ENCODE assay signal across 15 cellular contexts in genomic region chr1:12760256-12760795, GRCh38. TPM values are rescaled to one million over a fixed set of nuclear protein-coding genes. Genes with fewer than 3 reads are reported as not detected.
DNase-seq lines count a peak whose midpoint lies in the region; TF ChIP-seq lines count a peak whose summit lies in the region.
"Had no signal": no experiment of that assay in that cellular context is flagged by ENCODE, and none has a peak within 500 bp of the region (broad histone marks: within the 10 kb centered on the region; RNA-seq: fewer than 3 reads in every experiment).

No MANE protein-coding gene starts in this region.

- H2AFZ ChIP-seq in SK-N-SH (ENCODE audit: low read depth), result no peak overlapping the region

- no peak overlapping the region for H3K4me2 ChIP-seq in SK-N-SH
- no peak overlapping the region for H3K4me2 ChIP-seq in mesendoderm (ENCODE audit: low read length)

- H3K79me2 ChIP-seq in SK-N-SH (ENCODE audit: insufficient read depth) (no peaks in the 10 kb centered on the region), mesendoderm (ENCODE audit: control insufficient read depth, insufficient read depth, low read length) (no peaks in the 10 kb centered on the region)

- no peak for DNase-seq in GM12864 (ENCODE audit: low read depth)
- peak; percentile 25 for DNase-seq in HuH-7.5 (ENCODE audit: low spot score)
- peak; percentile 23 for DNase-seq in SK-N-SH
- DNase-seq in mesendoderm, result peak; percentile 42
- no peak for DNase-seq in NCI-H2029 treated with DMSO at 0.1 percent for 48 hours (lab: John Stamatoyannopoulos, UW)
- DNase-seq in T1000 (lab: John Stamatoyannopoulos, UW), result no peak
- DNase-seq in D341Med (ENCODE audit: low spot score), result no peak
- DNase-seq: activated CD4-positive, alpha-beta T cell treated with anti-CD3 and anti-CD28 coated beads, Interleukin-2, amount 10 ng/mL, durations not matched to agents 7 days and 5 days; activated T-cell treated with anti-CD3 and anti-CD28 coated beads, Interleukin-2, amount 50 U/mL, for 48 hours; amniotic stem cell; CD4-positive, alpha-beta T cell; NCI-H1105; NCI-H446 treated with DMSO at 0.1 percent for 48 hours; stimulated activated CD4-positive, alpha-beta T cell treated with anti-CD3 and anti-CD28 coated beads, Interleukin-4, amount 100 ng/mL, for 4 hours had no signal

- H2BK120ac ChIP-seq in mesendoderm (ENCODE audit: low read depth, low read length), result no peak overlapping the region

- peak; percentile 70 for TF ChIP-seq CTCF in GM12864 (IDR thresholded peaks at IDR 0.05; ENCODE audit: low read depth, low read length, missing control alignments)
- peak; percentile 37; the same call in 1 of the 2 replicates for TF ChIP-seq CTCF in SK-N-SH (IDR thresholded peaks at IDR 0.05)

- no peak overlapping the region for H4K8ac ChIP-seq in mesendoderm (ENCODE audit: low read depth, low read length)

- H3K4me3 ChIP-seq in GM12864 (ENCODE audit: low read depth, low read length), result no peak overlapping the region
- H3K4me3 ChIP-seq in SK-N-SH (ENCODE audit: low read depth in 2 of 2, low read length in 1 of 2), result no peak overlapping the region
- no peak overlapping the region for H3K4me3 ChIP-seq in mesendoderm (ENCODE audit: low read length)

- no peaks in the 10 kb centered on the region for H3K9me3 ChIP-seq in SK-N-SH

- H3K9ac ChIP-seq in SK-N-SH (no peak overlapping the region), mesendoderm (ENCODE audit: low read length) (no peak overlapping the region)

- no peak overlapping the region for H3K56ac ChIP-seq in mesendoderm (ENCODE audit: low read length)

- H3K23ac ChIP-seq in mesendoderm (ENCODE audit: low read length), result no peak overlapping the region

- TF ChIP-seq RAD21 in SK-N-SH (IDR thresholded peaks at IDR 0.05; ENCODE audit: low read length), result no peak

- TF ChIP-seq EP300 in SK-N-SH (IDR thresholded peaks at IDR 0.05; ENCODE audit: borderline replicate concordance in 1 of 2, low read depth in 1 of 2, low read length in 1 of 2), result no peak

- H2BK5ac ChIP-seq in mesendoderm (ENCODE audit: low read length), result no peak overlapping the region

- H4K5ac ChIP-seq in mesendoderm (ENCODE audit: low read length), result no peak overlapping the region

- H3K4me1 ChIP-seq in SK-N-SH (ENCODE audit: control insufficient read depth in 1 of 2, insufficient read depth in 2 of 2, low read depth in 1 of 2, low read length in 1 of 2), result no peaks in the 10 kb centered on the region
- H3K4me1 ChIP-seq in mesendoderm (ENCODE audit: control insufficient read depth, low read depth, low read length), result no peaks in the 10 kb centered on the region

- H2AK5ac ChIP-seq in mesendoderm (ENCODE audit: low read length), result no peak overlapping the region

- no peaks in the 10 kb centered on the region for H4K20me1 ChIP-seq in SK-N-SH (ENCODE audit: insufficient read depth)

- H3K27ac ChIP-seq in SK-N-SH (ENCODE audit: low read depth in 2 of 2, low read length in 1 of 2) (no peak overlapping the region), mesendoderm (ENCODE audit: low read depth, low read length) (no peak overlapping the region)

- WGBS in SK-N-SH (ENCODE audit: low lambda C conversion rate), result 8% methylated on average over 6 of the region's 7 CpGs
- no CpG with 5 or more reads among the region's 7 CpGs for WGBS in mesendoderm (ENCODE audit: extremely low coverage, insufficient coverage, low lambda C conversion rate)

- no peak overlapping the region for H3K4ac ChIP-seq in mesendoderm (ENCODE audit: low read depth, low read length)

- POLR2A ChIA-PET in SK-N-SH (lab: Yijun Ruan, JAX), result no interaction called here

- H3K36me3 ChIP-seq in SK-N-SH (replicated peaks in 1 of 2; ENCODE audit: control insufficient read depth in 1 of 2, insufficient read depth in 2 of 2, low read length in 1 of 2) (no peaks in the 10 kb centered on the region), mesendoderm (ENCODE audit: control insufficient read depth, insufficient read depth, low read length) (no peaks in the 10 kb centered on the region)

- no peaks in the 10 kb centered on the region for H3K27me3 ChIP-seq in SK-N-SH (ENCODE audit: insufficient read depth)
- no peaks in the 10 kb centered on the region for H3K27me3 ChIP-seq in mesendoderm (ENCODE audit: insufficient read depth, low read length, poor library complexity)

- no peaks in the 10 kb centered on the region for H3K9me2 ChIP-seq in SK-N-SH

- CTCF ChIA-PET in SK-N-SH (lab: Yijun Ruan, JAX), result interaction anchor here (1.2 kb wide), 1 partner anchor 11 kb away, joined by 5 read pairs; no protein-coding TSS in a partner anchor

- H3F3A ChIP-seq in SK-N-SH (replicated peaks; ENCODE audit: insufficient read depth), result no peaks in the 10 kb centered on the region

- H3K79me1 ChIP-seq in mesendoderm (ENCODE audit: low read length), result no peaks in the 10 kb centered on the region

- H3K18ac ChIP-seq in mesendoderm (ENCODE audit: low read length), result no peak overlapping the region

- no peak overlapping the region for H2BK15ac ChIP-seq in mesendoderm (replicated peaks; ENCODE audit: low read depth)

TF ChIP-seq in SK-N-SH, 30 proteins besides CTCF, POLR2A, EP300 and RAD21 (continues in another document):
- TF ChIP-seq IRF3 (IDR thresholded peaks at IDR 0.05; ENCODE audit: low read depth, low read length) (no peak), PBX3 (IDR thresholded peaks at IDR 0.05) (no peak), YY1 (IDR thresholded peaks at IDR 0.05; ENCODE audit: low read depth) (no peak), ELF1 (IDR thresholded peaks at IDR 0.05) (no peak), ZBTB33 (IDR thresholded peaks at IDR 0.05; ENCODE audit: borderline replicate concordance, low read depth) (no peak), FOXM1 (IDR thresholded peaks at IDR 0.05; ENCODE audit: low read depth) (no peak), JUND (IDR thresholded peaks at IDR 0.05) (no peak), CHD2 (IDR thresholded peaks at IDR 0.05; ENCODE audit: low read length, partially characterized antibody) (no peak), EZH2phosphoT487 (IDR thresholded peaks at IDR 0.05; ENCODE audit: borderline replicate concordance, low read depth) (no peak), GABPA (IDR thresholded peaks at IDR 0.05; ENCODE audit: low read depth) (no peak)

RNA-seq across cellular contexts. Expression of gene PRAMEF12, which starts 13.2 kb away (rescaled TPM):
- not detected in 2 replicates for polyA plus RNA-seq in SK-N-SH (2012; rRNA removed)
- not detected in 2 replicates for polyA plus RNA-seq in SK-N-SH (2012; cell fraction: cytosol; rRNA removed)
- 0.04 TPM in 1 of 2 replicates, not detected in the other for polyA plus RNA-seq in SK-N-SH (2012; cell fraction: nucleus; rRNA removed)
- not detected for polyA plus RNA-seq in mesendoderm (2013, experiment 1 of 2)
- polyA plus RNA-seq in mesendoderm (2013, experiment 2 of 2), result not detected
- polyA plus RNA-seq: urinary bladder had no signal

RNA-seq across cellular contexts. Expression of gene CFAP107, which starts 14.3 kb away (rescaled TPM):
- not detected in 2 replicates for polyA plus RNA-seq in SK-N-SH (2012; rRNA removed)
- polyA plus RNA-seq in SK-N-SH (2012; cell fraction: cytosol; rRNA removed), result not detected in 2 replicates
- not detected in 2 replicates for polyA plus RNA-seq in SK-N-SH (2012; cell fraction: nucleus; rRNA removed)
- polyA plus RNA-seq in mesendoderm (2013, experiment 1 of 2), result 0.01 TPM
- polyA plus RNA-seq in mesendoderm (2013, experiment 2 of 2), result 0.21 TPM
- polyA plus RNA-seq: urinary bladder had no signal

RNA-seq across cellular contexts. Expression of gene PRAMEF1, which starts 30.9 kb away (rescaled TPM):
- not detected in 2 replicates for polyA plus RNA-seq in SK-N-SH (2012; rRNA removed)
- polyA plus RNA-seq in SK-N-SH (2012; cell fraction: cytosol; rRNA removed), result not detected in 2 replicates
- not detected in 2 replicates for polyA plus RNA-seq in SK-N-SH (2012; cell fraction: nucleus; rRNA removed)
- polyA plus RNA-seq in mesendoderm (2013, experiment 1 of 2), result not detected
- not detected for polyA plus RNA-seq in mesendoderm (2013, experiment 2 of 2)
- polyA plus RNA-seq: urinary bladder had no signal

RNA-seq across cellular contexts. Expression of gene AADACL3, which starts 44.4 kb away (rescaled TPM):
- polyA plus RNA-seq in SK-N-SH (2012; rRNA removed), result not detected in 2 replicates
- polyA plus RNA-seq in SK-N-SH (2012; cell fraction: cytosol; rRNA removed), result not detected in 2 replicates
- not detected in 2 replicates for polyA plus RNA-seq in SK-N-SH (2012; cell fraction: nucleus; rRNA removed)
- polyA plus RNA-seq in mesendoderm (2013, experiment 1 of 2), result 0.49 TPM
- 0.59 TPM for polyA plus RNA-seq in mesendoderm (2013, experiment 2 of 2)
- polyA plus RNA-seq: urinary bladder had no signal

Comparison
In these comparisons a context has a peak if more than half of its experiments do, and no peak if none do; other contexts are left out.
1. DNase-seq: peak in HuH-7.5 (single experiment), SK-N-SH (single experiment) and mesendoderm (single experiment); none in GM12864 (single experiment), NCI-H2029 treated with DMSO at 0.1 percent for 48 hours (single experiment), T1000 (single experiment) and D341Med (single experiment).